In genomic region chr2:64658269-64658668, GRCh38 we compare ENCODE assay signal across 21 cellular contexts. TPM values are rescaled to one million over a fixed set of nuclear protein-coding genes. Genes with fewer than 3 reads are reported as not detected.
DNase-seq lines count a peak whose midpoint lies in the region; ATAC-seq, FAIRE-seq and TF ChIP-seq lines count a peak whose summit lies in the region.
"Had no signal": no experiment of that assay in that cellular context is flagged by ENCODE, and none has a peak within 500 bp of the region (broad histone marks: within the 10 kb centered on the region; RNA-seq: fewer than 3 reads in every experiment).

No MANE protein-coding gene starts in this region.

- no peak for TF ChIP-seq POLR2A in Peyer's patch (IDR thresholded peaks at IDR 0.05)

- H3K9me3 Mint-ChIP-seq in IgD-negative memory B cell, result no peaks in the 10 kb centered on the region
- no peaks in the 10 kb centered on the region for H3K9me3 Mint-ChIP-seq in naive thymus-derived CD8-positive, alpha-beta T cell
- H3K9me3 Mint-ChIP-seq: activated naive CD8-positive, alpha-beta T cell treated with anti-CD3 and anti-CD28 coated beads, Interleukin-2, amount 50 U/mL, for 24 hours; activated T-helper 17 cell treated with anti-CD3 and anti-CD28 coated beads, Interleukin-2, amount 50 U/mL, for 72 hours had no signal

- no peaks in the 10 kb centered on the region for H3K36me3 ChIP-seq in Peyer's patch
- H3K36me3 ChIP-seq: thyroid gland had no signal

- no peak for FAIRE-seq in urothelium cell line (lab: Jason Lieb, UNC)
- FAIRE-seq: D721Med, endometrium had no signal

- H3K27me3 ChIP-seq in Peyer's patch, result no peaks in the 10 kb centered on the region
- H3K27me3 ChIP-seq: thyroid gland had no signal

- no peak overlapping the region for H3K4me3 ChIP-seq in Peyer's patch
- H3K4me3 ChIP-seq: coronary artery, lung, SK-N-MC, thyroid gland had no signal

- TF ChIP-seq CTCF in Peyer's patch (IDR thresholded peaks at IDR 0.05), result no peak

- DNase-seq in GF-D8 (lab: John Stamatoyannopoulos, UW) (peak; percentile 46), Peyer's patch (peak in 2 of 3 donors; percentile 72 to 73), C1 segment of cervical spinal cord (lab: John Stamatoyannopoulos, UW) (no peak), urothelium cell line (ENCODE audit: low spot score) (no peak), NCI-H345 treated with DMSO at 0.1 percent for 48 hours (lab: John Stamatoyannopoulos, UW; ENCODE audit: unreplicated experiment) (no peak)
- no peak for DNase-seq in naive thymus-derived CD8-positive, alpha-beta T cell
- DNase-seq: activated naive CD8-positive, alpha-beta T cell treated with anti-CD3 and anti-CD28 coated beads, Interleukin-2, amount 50 U/mL, for 24 hours; NCI-H2107; NCI-H524; PC-3; right cardiac atrium; T1000; thyroid gland had no signal

- H3K27ac Mint-ChIP-seq in IgD-negative memory B cell, result peak overlapping the region; percentile 97 to 99 (median 99)
- peak overlapping the region in 8 of 10 donors; percentile 23 to 88 (median 66) for H3K27ac Mint-ChIP-seq in naive thymus-derived CD8-positive, alpha-beta T cell
- H3K27ac Mint-ChIP-seq: activated T-helper 17 cell treated with anti-CD3 and anti-CD28 coated beads, Interleukin-2, amount 50 U/mL, for 72 hours had no signal

- peak overlapping the region; percentile 27 to 99 (median 86) for H3K4me3 Mint-ChIP-seq in IgD-negative memory B cell
- peak overlapping the region in 4 of 10 donors; percentile 5 to 63 (median 6) for H3K4me3 Mint-ChIP-seq in naive thymus-derived CD8-positive, alpha-beta T cell
- H3K4me3 Mint-ChIP-seq: activated naive CD8-positive, alpha-beta T cell treated with anti-CD3 and anti-CD28 coated beads, Interleukin-2, amount 50 U/mL, for 24 hours; activated T-helper 17 cell treated with anti-CD3 and anti-CD28 coated beads, Interleukin-2, amount 50 U/mL, for 72 hours had no signal

- POLR2A ChIA-PET in naive thymus-derived CD8-positive, alpha-beta T cell (lab: Charles Lee), result interaction anchor here (0.7 to 9.8 kb wide), 5 partner anchors 6 to 505 kb away, joined by 3 to 277 read pairs (median 5); no protein-coding TSS in a partner anchor

- peaks cover 55 to 66% (median 64%) of the 10 kb centered on the region in 3 donors for H3K4me1 Mint-ChIP-seq in IgD-negative memory B cell
- peaks cover 29 to 85% (median 61%) of the 10 kb centered on the region in 4 donors for H3K4me1 Mint-ChIP-seq in naive thymus-derived CD8-positive, alpha-beta T cell

- no peaks in the 10 kb centered on the region for H3K9me3 ChIP-seq in Peyer's patch
- H3K9me3 ChIP-seq: thyroid gland had no signal

- no peaks in the 10 kb centered on the region for H3K27me3 Mint-ChIP-seq in IgD-negative memory B cell
- H3K27me3 Mint-ChIP-seq in naive thymus-derived CD8-positive, alpha-beta T cell, result no peaks in the 10 kb centered on the region
- H3K27me3 Mint-ChIP-seq: activated naive CD8-positive, alpha-beta T cell treated with anti-CD3 and anti-CD28 coated beads, Interleukin-2, amount 50 U/mL, for 24 hours; activated T-helper 17 cell treated with anti-CD3 and anti-CD28 coated beads, Interleukin-2, amount 50 U/mL, for 72 hours had no signal

- peak overlapping the region in 2 of 4 donors; percentile 42 to 95 for H3K27ac ChIP-seq in Peyer's patch
- H3K27ac ChIP-seq: coronary artery, SK-N-MC, thyroid gland had no signal

- H3K36me3 Mint-ChIP-seq in IgD-negative memory B cell, result peaks cover 7% of the 10 kb centered on the region
- no peaks in the 10 kb centered on the region for H3K36me3 Mint-ChIP-seq in naive thymus-derived CD8-positive, alpha-beta T cell

- H3K4me1 ChIP-seq in Peyer's patch, result peaks cover 0 to 18% (median 2%) of the 10 kb centered on the region in 4 donors

- ATAC-seq in naive thymus-derived CD8-positive, alpha-beta T cell, result no peak
- ATAC-seq: activated naive CD8-positive, alpha-beta T cell treated with anti-CD3 and anti-CD28 coated beads, Interleukin-2, amount 50 U/mL, for 24 hours; activated T-helper 17 cell treated with anti-CD3 and anti-CD28 coated beads, Interleukin-2, amount 50 U/mL, for 72 hours; HCT116; PC-3; right cardiac atrium had no signal

RNA-seq across cellular contexts. Expression of gene SERTAD2, which starts 4.6 kb away (rescaled TPM):
- 14.6 TPM for polyA plus RNA-seq in IgD-negative memory B cell
- total RNA-seq in Peyer's patch, result 10 to 100 TPM in 1 of 4 donors, 1 to 10 TPM in 3; 8.7 to 10.3 (median 9.8) TPM
- 10 to 100 TPM; 33.0 to 34.5 TPM for total RNA-seq in naive thymus-derived CD8-positive, alpha-beta T cell
- polyA plus RNA-seq in naive thymus-derived CD8-positive, alpha-beta T cell, result 1 to 10 TPM; 5.5 to 9.2 (median 6.1) TPM

Comparison
In these comparisons a context has a peak if more than half of its experiments do, and no peak if none do; other contexts are left out.
1. DNase-seq: peak in GF-D8 (single experiment) and Peyer's patch (2 of 3); none in naive thymus-derived CD8-positive, alpha-beta T cell (0 of 10), C1 segment of cervical spinal cord (0 of 14), urothelium cell line (single experiment) and NCI-H345 treated with DMSO at 0.1 percent for 48 hours (single experiment).